19 cellular contexts compared by ENCODE assay signal in the genomic region with DNA sequence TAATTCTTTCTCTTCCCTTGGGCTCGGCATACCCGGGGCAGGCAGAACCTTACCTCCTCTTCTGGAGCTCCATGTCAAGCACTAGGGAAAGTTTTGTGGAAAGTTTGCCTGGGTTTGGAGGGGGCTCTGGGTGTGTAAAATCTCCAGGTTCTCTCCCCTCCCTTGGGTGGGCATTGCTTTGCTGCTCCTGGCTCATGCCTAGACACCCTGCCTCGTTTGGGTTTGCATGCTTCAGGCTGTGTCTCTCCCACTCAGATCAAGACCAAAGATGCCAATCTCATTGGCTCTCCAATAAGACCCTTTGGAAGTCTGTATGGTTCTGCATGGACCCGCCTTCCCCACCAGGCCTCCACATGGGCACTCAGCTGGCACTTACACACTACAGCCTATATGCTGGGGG. TPM values are rescaled to one million over a fixed set of nuclear protein-coding genes. Genes with fewer than 3 reads are reported as not detected.
DNase-seq lines count a peak whose midpoint lies in the region; ATAC-seq, FAIRE-seq and TF ChIP-seq lines count a peak whose summit lies in the region.
"Had no signal": no experiment of that assay in that cellular context is flagged by ENCODE, and none has a peak within 500 bp of the region (broad histone marks: within the 10 kb centered on the region; RNA-seq: fewer than 3 reads in every experiment).

No MANE protein-coding gene starts in this region.

- H3K27ac Mint-ChIP-seq in endodermal cell, result no peak overlapping the region
- H3K27ac Mint-ChIP-seq in activated CD4-positive, alpha-beta memory T cell treated with anti-CD3 and anti-CD28 coated beads for 36 hours, result no peak overlapping the region
- H3K27ac Mint-ChIP-seq: CD14-positive monocyte had no signal

- intact Hi-C loops in Right ventricle myocardium superior (cut with DNase I), result no loop called here
- intact Hi-C loops in activated CD4-positive, alpha-beta memory T cell treated with anti-CD3 and anti-CD28 coated beads for 36 hours (cut with micrococcal nuclease), result no loop called here

- peak; percentile 16 for DNase-seq in right atrium auricular region (ENCODE audit: low spot score)
- DNase-seq in Right ventricle myocardium superior, result no peak
- DNase-seq in endodermal cell, result peak; percentile 26
- DNase-seq in stimulated activated CD8-positive, alpha-beta memory T cell treated with anti-CD3 and anti-CD28 coated beads, Interleukin-4, amount 100 ng/mL, for 48 hours, result peak; percentile 9
- no peak for DNase-seq in RCC 7860 (ENCODE audit: low spot score)
- DNase-seq in activated CD4-positive, alpha-beta memory T cell treated with anti-CD3 and anti-CD28 coated beads for 36 hours, result no peak
- DNase-seq: 8988T; Calu3; CD4-positive, alpha-beta memory T cell; DMS79 treated with DMSO at 0.1 percent for 48 hours; GF-D8 had no signal

- no peak overlapping the region for H3K27ac ChIP-seq in right atrium auricular region
- no peak overlapping the region for H3K27ac ChIP-seq in endodermal cell (ENCODE audit: low read depth, low read length)
- H3K27ac ChIP-seq: BLaER1 had no signal

- no peaks in the 10 kb centered on the region for H3K36me3 Mint-ChIP-seq in endodermal cell (ENCODE audit: low read depth)
- H3K36me3 Mint-ChIP-seq in activated CD4-positive, alpha-beta memory T cell treated with anti-CD3 and anti-CD28 coated beads for 36 hours, result no peaks in the 10 kb centered on the region
- H3K36me3 Mint-ChIP-seq: CD14-positive monocyte; CD4-positive, alpha-beta memory T cell had no signal

- H3K4me3 ChIP-seq in right atrium auricular region, result no peak overlapping the region
- no peak overlapping the region for H3K4me3 ChIP-seq in endodermal cell (ENCODE audit: low read length)
- H3K4me3 ChIP-seq: BLaER1, HAP-1 had no signal

- H3K4me1 Mint-ChIP-seq in endodermal cell, result no peaks in the 10 kb centered on the region
- no peaks in the 10 kb centered on the region for H3K4me1 Mint-ChIP-seq in activated CD4-positive, alpha-beta memory T cell treated with anti-CD3 and anti-CD28 coated beads for 36 hours (ENCODE audit: low read depth)
- H3K4me1 Mint-ChIP-seq: CD14-positive monocyte had no signal

- H3K27me3 ChIP-seq in right atrium auricular region (no peaks in the 10 kb centered on the region), endodermal cell (ENCODE audit: control insufficient read depth, insufficient read depth, low read length, poor library complexity, severe bottlenecking) (peaks cover 6% of the 10 kb centered on the region)
- H3K27me3 ChIP-seq: BLaER1 had no signal

- no peaks in the 10 kb centered on the region for H3K36me3 ChIP-seq in right atrium auricular region
- H3K36me3 ChIP-seq in endodermal cell (ENCODE audit: control insufficient read depth, insufficient read depth, low read length), result no peaks in the 10 kb centered on the region
- H3K36me3 ChIP-seq: BLaER1, HAP-1 had no signal

- H3K9me3 Mint-ChIP-seq in endodermal cell, result no peaks in the 10 kb centered on the region
- H3K9me3 Mint-ChIP-seq in activated CD4-positive, alpha-beta memory T cell treated with anti-CD3 and anti-CD28 coated beads for 36 hours, result no peaks in the 10 kb centered on the region
- H3K9me3 Mint-ChIP-seq: CD4-positive, alpha-beta memory T cell had no signal

- H3K4me3 Mint-ChIP-seq in endodermal cell, result no peak overlapping the region
- no peak overlapping the region for H3K4me3 Mint-ChIP-seq in activated CD4-positive, alpha-beta memory T cell treated with anti-CD3 and anti-CD28 coated beads for 36 hours
- H3K4me3 Mint-ChIP-seq: CD14-positive monocyte; CD4-positive, alpha-beta memory T cell had no signal

- H3K4me1 ChIP-seq in right atrium auricular region (no peaks in the 10 kb centered on the region), endodermal cell (ENCODE audit: control insufficient read depth, insufficient read depth, low read length) (peaks cover 4% of the 10 kb centered on the region)
- H3K4me1 ChIP-seq: HAP-1 had no signal

- no peak for FAIRE-seq in RCC 7860 (lab: Jason Lieb, UNC)
- FAIRE-seq: H1 had no signal

- no peak overlapping the region for H3K9ac ChIP-seq in endodermal cell (ENCODE audit: extremely low read depth, low read length, poor library complexity, severe bottlenecking)
- H3K9ac ChIP-seq: BLaER1 had no signal

- ATAC-seq in Right ventricle myocardium superior (ENCODE audit: poor library complexity) (no peak), GM21786 (IDR thresholded peaks at IDR 0.05; ENCODE audit: unreplicated experiment) (no peak)

- POLR2A ChIA-PET in activated CD4-positive, alpha-beta memory T cell treated with anti-CD3 and anti-CD28 coated beads for 36 hours (lab: Charles Lee), result no interaction called here

- TF ChIP-seq CTCF in right atrium auricular region (IDR thresholded peaks at IDR 0.05) (no peak), endodermal cell (conservative IDR thresholded peaks at IDR 0.05) (no peak)

- no peaks in the 10 kb centered on the region for H3K9me3 ChIP-seq in right atrium auricular region
- no peaks in the 10 kb centered on the region for H3K9me3 ChIP-seq in endodermal cell (ENCODE audit: control insufficient read depth, low read length)
- H3K9me3 ChIP-seq: BLaER1, HAP-1 had no signal

- 88% methylated on average over 4 of the region's 4 CpGs; no CpG with 5 or more reads in 1 of the 2 experiments for WGBS in endodermal cell (ENCODE audit: insufficient coverage in 1 of 2, insufficient read length in 1 of 2), 2 experiments

- H3K27me3 Mint-ChIP-seq in endodermal cell (ENCODE audit: insufficient read depth), result peaks cover 15% of the 10 kb centered on the region
- peaks cover 5% of the 10 kb centered on the region for H3K27me3 Mint-ChIP-seq in activated CD4-positive, alpha-beta memory T cell treated with anti-CD3 and anti-CD28 coated beads for 36 hours

- CTCF ChIA-PET in activated CD4-positive, alpha-beta memory T cell treated with anti-CD3 and anti-CD28 coated beads for 36 hours (lab: Charles Lee), result no interaction called here

RNA-seq across cellular contexts. Expression of gene KRT2, which starts 6.2 kb away (rescaled TPM):
- total RNA-seq in right atrium auricular region (not detected), Right ventricle myocardium superior (not detected), endodermal cell (not detected)
- not detected for polyA plus RNA-seq in endodermal cell (2013, experiment 1 of 2)
- polyA plus RNA-seq in endodermal cell (2013, experiment 2 of 2), result not detected
- total RNA-seq in activated CD4-positive, alpha-beta memory T cell treated with anti-CD3 and anti-CD28 coated beads for 36 hours, result not detected
- total RNA-seq: A673, Calu3, H1, HT-29 had no signal
- polyA plus RNA-seq: AG04450, CD14-positive monocyte, H1 had no signal

RNA-seq across cellular contexts. Expression of gene KRT1, which starts 22.0 kb away (rescaled TPM):
- total RNA-seq in right atrium auricular region, result not detected
- not detected for total RNA-seq in Right ventricle myocardium superior
- not detected for total RNA-seq in endodermal cell
- not detected for polyA plus RNA-seq in endodermal cell (2013, experiment 1 of 2)
- polyA plus RNA-seq in endodermal cell (2013, experiment 2 of 2), result not detected
- not detected for total RNA-seq in activated CD4-positive, alpha-beta memory T cell treated with anti-CD3 and anti-CD28 coated beads for 36 hours
- total RNA-seq: A673, Calu3, H1, HT-29 had no signal
- polyA plus RNA-seq: AG04450, CD14-positive monocyte, H1 had no signal

RNA-seq across cellular contexts. Expression of gene KRT73, which starts 39.8 kb away (rescaled TPM):
- total RNA-seq in right atrium auricular region (not detected), Right ventricle myocardium superior (not detected), endodermal cell (not detected)
- not detected for polyA plus RNA-seq in endodermal cell (2013, experiment 1 of 2)
- polyA plus RNA-seq in endodermal cell (2013, experiment 2 of 2), result not detected
- under 1 TPM in 1 of 2 experiments, not detected in 1; 0.19 TPM for total RNA-seq in activated CD4-positive, alpha-beta memory T cell treated with anti-CD3 and anti-CD28 coated beads for 36 hours
- total RNA-seq: A673, Calu3, H1, HT-29 had no signal
- polyA plus RNA-seq: AG04450, CD14-positive monocyte, H1 had no signal

RNA-seq across cellular contexts. Expression of gene KRT77, which starts 45.1 kb away (rescaled TPM):
- total RNA-seq in right atrium auricular region (not detected), Right ventricle myocardium superior (not detected), endodermal cell (not detected)
- not detected for polyA plus RNA-seq in endodermal cell (2013, experiment 1 of 2)
- not detected for polyA plus RNA-seq in endodermal cell (2013, experiment 2 of 2)
- total RNA-seq in activated CD4-positive, alpha-beta memory T cell treated with anti-CD3 and anti-CD28 coated beads for 36 hours, result not detected
- total RNA-seq: A673; Calu3; CD4-positive, alpha-beta memory T cell; H1; HT-29 had no signal
- polyA plus RNA-seq: AG04450; CD14-positive monocyte; CD4-positive, alpha-beta memory T cell had no signal

RNA-seq across cellular contexts. Expression of gene KRT72, which starts 56.9 kb away (rescaled TPM):
- total RNA-seq in right atrium auricular region (not detected), Right ventricle myocardium superior (not detected), endodermal cell (not detected)
- polyA plus RNA-seq in endodermal cell (2013, experiment 1 of 2), result not detected
- polyA plus RNA-seq in endodermal cell (2013, experiment 2 of 2), result not detected
- total RNA-seq in activated CD4-positive, alpha-beta memory T cell treated with anti-CD3 and anti-CD28 coated beads for 36 hours, result under 1 TPM in 1 of 2 experiments, not detected in 1; 0.17 TPM
- total RNA-seq: A673, Calu3, H1, HT-29 had no signal
- polyA plus RNA-seq: AG04450; CD14-positive monocyte; CD4-positive, alpha-beta memory T cell; H1 had no signal

Comparison
In these comparisons a context has a peak if more than half of its experiments do, and no peak if none do; other contexts are left out.
1. DNase-seq: peak in right atrium auricular region (single experiment), endodermal cell (single experiment) and stimulated activated CD8-positive, alpha-beta memory T cell treated with anti-CD3 and anti-CD28 coated beads, Interleukin-4, amount 100 ng/mL, for 48 hours (single experiment); none in Right ventricle myocardium superior (single experiment), RCC 7860 (single experiment) and activated CD4-positive, alpha-beta memory T cell treated with anti-CD3 and anti-CD28 coated beads for 36 hours (single experiment).